In genomic region chr15:80461370-80462060, GRCh38 we compare ENCODE assay signal across 27 cellular contexts. TPM values are rescaled to one million over a fixed set of nuclear protein-coding genes. Genes with fewer than 3 reads are reported as not detected.
DNase-seq lines count a peak whose midpoint lies in the region; ATAC-seq, FAIRE-seq and TF ChIP-seq lines count a peak whose summit lies in the region.
"Had no signal": no experiment of that assay in that cellular context is flagged by ENCODE, and none has a peak within 500 bp of the region (broad histone marks: within the 10 kb centered on the region; RNA-seq: fewer than 3 reads in every experiment).

No MANE protein-coding gene starts in this region.

- no peaks in the 10 kb centered on the region for H3K79me2 ChIP-seq in HepG2 (ENCODE audit: insufficient read depth, low read length)
- H3K79me2 ChIP-seq in hepatocyte = no peaks in the 10 kb centered on the region

- ATAC-seq in right lobe of liver (peak in 3 of 4 donors; percentile 13 to 19 (median 14)), HepG2 (no peak), HG02759 (IDR thresholded peaks at IDR 0.05; ENCODE audit: unreplicated experiment) (no peak)
- ATAC-seq: A549; activated CD8-positive, alpha-beta T cell treated with anti-CD3 and anti-CD28 coated beads for 36 hours had no signal

- CTCF ChIA-PET in HepG2 (lab: Yijun Ruan, JAX; ENCODE audit: low intra/inter-chr PET ratio, low total read pairs) = no interaction called here

- DNase-seq in right lobe of liver = no peak
- no peak for DNase-seq in HepG2 (ENCODE audit: low spot score)
- DNase-seq in choroid plexus epithelial cell (ENCODE audit: low read depth) = peak; percentile 38
- peak; percentile 98 for DNase-seq in myocyte (ENCODE audit: low read depth)
- DNase-seq in small intestine = no peak
- no peak for DNase-seq in D341Med (ENCODE audit: low spot score)
- no peak for DNase-seq in hepatocyte (ENCODE audit: low spot score)
- DNase-seq: activated CD4-positive, CD25-positive, alpha-beta regulatory T cell; activated CD8-positive, alpha-beta T cell treated with anti-CD3 and anti-CD28 coated beads for 36 hours; activated naive CD4-positive, alpha-beta T cell treated with anti-CD3 and anti-CD28 coated beads for 36 hours; activated T-cell treated with anti-CD3 and anti-CD28 coated beads, Interleukin-2, amount 50 U/mL, for 1 hour; amygdala; erythroblast; HFFc6; MM.1S; NCI-H1694 treated with DMSO at 0.1 percent for 48 hours; NCI-H2227 treated with DMSO at 0.1 percent for 48 hours; spleen; stimulated activated CD4-positive, alpha-beta T cell treated with anti-CD3 and anti-CD28 coated beads, Interleukin-4, amount 100 ng/mL, for 24 hours; stomach; T-helper 9 cell had no signal

- H3K9ac ChIP-seq in HepG2 (ENCODE audit: insufficient read depth, low read depth, low read length) = no peak overlapping the region

- H3K27me3 ChIP-seq in right lobe of liver = no peaks in the 10 kb centered on the region
- H3K27me3 ChIP-seq in HepG2 (ENCODE audit: control insufficient read depth in 1 of 2, insufficient read depth in 2 of 2, low read length in 2 of 2) = no peaks in the 10 kb centered on the region
- peaks cover 0 to under 1% of the 10 kb centered on the region in 2 donors for H3K27me3 ChIP-seq in small intestine (ENCODE audit: control insufficient read depth in 2 of 2, insufficient read depth in 2 of 2, low read length in 2 of 2)
- no peaks in the 10 kb centered on the region for H3K27me3 ChIP-seq in hepatocyte

- in situ Hi-C loops in HepG2 (cut with HindIII; ENCODE audit: extremely low pct_ligation_motif_present, low pct_unique_long_range_greater_than_20kb) = loop anchor here (25.0 kb wide), 1 partner anchor 501 kb away; no protein-coding TSS in a partner anchor

- WGBS in right lobe of liver (ENCODE audit: insufficient coverage, low coverage, low lambda C conversion rate, missing lambda C conversion rate) = 63% methylated on average over 7 of the region's 14 CpGs
- 83% methylated on average over 10 of the region's 14 CpGs for WGBS in HepG2 (ENCODE audit: low lambda C conversion rate)
- 74 to 82% (median 76%) methylated on average over 14 of the region's 14 CpGs for WGBS in small intestine, 3 donors
- WGBS in hepatocyte (ENCODE audit: low lambda C conversion rate, missing lambda C conversion rate) = 91% methylated on average over 12 of the region's 14 CpGs

- H3K36me3 ChIP-seq in right lobe of liver (no peaks in the 10 kb centered on the region), HepG2 (replicated peaks in 1 of 2; ENCODE audit: control insufficient read depth in 1 of 2, insufficient read depth in 2 of 2, low read length in 2 of 2) (no peaks in the 10 kb centered on the region), small intestine (ENCODE audit: control insufficient read depth in 2 of 2, insufficient read depth in 2 of 2, low read length in 2 of 2) (no peaks in the 10 kb centered on the region), hepatocyte (replicated peaks; ENCODE audit: insufficient read depth, low read depth) (no peaks in the 10 kb centered on the region)
- H3K36me3 ChIP-seq: spleen, stomach had no signal

- intact Hi-C loops in right lobe of liver (cut with DNase I) = loop anchor here in 1 of 2 donors (10.0 kb wide), 1 partner anchor 323 kb away; no protein-coding TSS in a partner anchor
- intact Hi-C loops in HepG2 (cut with micrococcal nuclease; ENCODE audit: unreplicated experiment) = no loop called here

- H4K20me1 ChIP-seq in HepG2 (ENCODE audit: insufficient read depth, low read length) = no peaks in the 10 kb centered on the region
- no peaks in the 10 kb centered on the region for H4K20me1 ChIP-seq in hepatocyte (ENCODE audit: insufficient read depth, poor library complexity, severe bottlenecking)

- no peak overlapping the region for H3K4me3 ChIP-seq in right lobe of liver
- H3K4me3 ChIP-seq in HepG2 (replicated peaks in 1 of 3; ENCODE audit: insufficient read depth in 1 of 3, low read depth in 2 of 3, low read length in 3 of 3) = no peak overlapping the region
- no peak overlapping the region for H3K4me3 ChIP-seq in choroid plexus epithelial cell (ENCODE audit: low read depth, low read length)
- no peak overlapping the region for H3K4me3 ChIP-seq in small intestine (ENCODE audit: low read depth in 1 of 2, low read length in 2 of 2)
- H3K4me3 ChIP-seq in hepatocyte = no peak overlapping the region
- H3K4me3 ChIP-seq: A549, SK-N-MC, spleen, stomach had no signal

- FAIRE-seq in HepG2 (lab: Jason Lieb, UNC) (no peak), small intestine (lab: Jason Lieb, UNC) (no peak)
- FAIRE-seq: A549 had no signal

- no peak overlapping the region for H2AFZ ChIP-seq in HepG2 (ENCODE audit: low read length)
- no peak overlapping the region for H2AFZ ChIP-seq in hepatocyte

- TF ChIP-seq EP300 in HepG2 (IDR thresholded peaks at IDR 0.05; ENCODE audit: low read depth in 2 of 2, low read length in 2 of 2) (no peak), HepG2 (CRISPR knock-in tag; IDR thresholded peaks at IDR 0.05; ENCODE audit: borderline replicate concordance) (no peak)

- TF ChIP-seq CTCF in right lobe of liver (IDR thresholded peaks at IDR 0.05) = no peak
- TF ChIP-seq CTCF in HepG2 (CRISPR knock-in tag; IDR thresholded peaks at IDR 0.05) = no peak
- no peak for TF ChIP-seq CTCF in choroid plexus epithelial cell (conservative IDR thresholded peaks at IDR 0.05; ENCODE audit: low read depth, low read length)
- TF ChIP-seq CTCF in hepatocyte (IDR thresholded peaks at IDR 0.05; ENCODE audit: poor library complexity) = no peak

- no TSS peak for BruUV-seq in HepG2 (replicated peaks; lab: Mats Ljungman, UMichigan)

- H3K9me2 ChIP-seq in hepatocyte (replicated peaks; ENCODE audit: insufficient read depth) = no peaks in the 10 kb centered on the region

- POLR2A ChIA-PET in HepG2 (lab: Yijun Ruan, JAX) = no interaction called here

- no peaks in the 10 kb centered on the region for H3K4me1 ChIP-seq in right lobe of liver
- peaks cover 53% of the 10 kb centered on the region for H3K4me1 ChIP-seq in HepG2 (ENCODE audit: insufficient read depth, low read length)
- no peaks in the 10 kb centered on the region for H3K4me1 ChIP-seq in small intestine (ENCODE audit: control insufficient read depth in 2 of 2, insufficient read depth in 1 of 2, low read depth in 1 of 2, low read length in 1 of 2)
- peaks cover 11% of the 10 kb centered on the region for H3K4me1 ChIP-seq in hepatocyte (ENCODE audit: insufficient read depth)
- H3K4me1 ChIP-seq: stomach had no signal

- H3K27ac ChIP-seq in right lobe of liver (no peak overlapping the region), HepG2 (ENCODE audit: extremely low read length, insufficient read depth, low read length) (no peak overlapping the region), small intestine (ENCODE audit: low read depth in 1 of 2, low read length in 1 of 2) (no peak overlapping the region), hepatocyte (no peak overlapping the region)
- H3K27ac ChIP-seq: A549, C4-2B, HL-60, SK-N-MC, spleen, stomach had no signal

- H3K4me2 ChIP-seq in HepG2 (ENCODE audit: low read depth, low read length) (no peak overlapping the region), hepatocyte (no peak overlapping the region)
- H3K4me2 ChIP-seq: A549 had no signal

- H3K9me3 ChIP-seq in right lobe of liver (no peaks in the 10 kb centered on the region), HepG2 (ENCODE audit: low read length) (no peaks in the 10 kb centered on the region), small intestine (ENCODE audit: control insufficient read depth, low read depth) (no peaks in the 10 kb centered on the region), hepatocyte (ENCODE audit: low read depth) (no peaks in the 10 kb centered on the region)
- H3K9me3 ChIP-seq: A549, spleen, stomach had no signal

- TF ChIP-seq POLR2A in right lobe of liver (IDR thresholded peaks at IDR 0.05) = no peak
- no peak for TF ChIP-seq POLR2A in HepG2 (IDR thresholded peaks at IDR 0.05; ENCODE audit: insufficient read depth in 1 of 2, low read depth in 2 of 2, low read length in 2 of 2)

- no peak for TF ChIP-seq RAD21 in HepG2 (CRISPR knock-in tag; IDR thresholded peaks at IDR 0.05)

TF ChIP-seq in HepG2, 621 proteins besides CTCF, POLR2A, EP300 and RAD21:
- no peak for TF ChIP-seq IKZF1 (IDR thresholded peaks at IDR 0.05)
- TF ChIP-seq MEF2D (CRISPR knock-in tag; IDR thresholded peaks at IDR 0.05) = no peak
- TF ChIP-seq ZNF883 (CRISPR knock-in tag; IDR thresholded peaks at IDR 0.05; ENCODE audit: not compliant biosample characterization) = no peak
- no peak for TF ChIP-seq ZMYM2 (CRISPR knock-in tag; IDR thresholded peaks at IDR 0.05)

RNA-seq across cellular contexts. Expression of gene ARNT2, which starts 57.3 kb away (rescaled TPM):
- total RNA-seq in right lobe of liver = 1 to 10 TPM in 1 of 6 experiments, under 1 TPM in 5; 0.12 to 1.3 (median 0.46) TPM
- total RNA-seq in HepG2 (2016; rRNA removed; fragmentation: Illumina TruSeq; extraction: Trizol) = 0.69 and 1.1 TPM in 2 replicates
- total RNA-seq in HepG2 (2016; cell fraction: cytosol; rRNA removed; fragmentation: Illumina TruSeq; extraction: Trizol; ENCODE audit: low read depth) = 0.91 and 1.6 TPM in 2 replicates
- 1.0 and 1.2 TPM in 2 replicates for total RNA-seq in HepG2 (2016; cell fraction: insoluble cytoplasmic fraction; rRNA removed; fragmentation: Illumina TruSeq; extraction: Trizol)
- 0.93 and 1.0 TPM in 2 replicates for total RNA-seq in HepG2 (2016; cell fraction: membrane; rRNA removed; fragmentation: Illumina TruSeq; extraction: Trizol)
- 0.56 and 1.1 TPM in 2 replicates for total RNA-seq in HepG2 (2016; cell fraction: nucleus; rRNA removed; fragmentation: Illumina TruSeq; extraction: Trizol)
- 1.3 and 1.7 TPM in 2 replicates for polyA plus RNA-seq in HepG2 (2011; rRNA removed)
- 0.94 and 1.1 TPM in 2 replicates for polyA plus RNA-seq in HepG2 (2011; cell fraction: cytosol; rRNA removed)
- 1.3 and 1.4 TPM in 2 replicates for polyA plus RNA-seq in HepG2 (2011; cell fraction: nucleus; rRNA removed)
- polyA plus RNA-seq in HepG2 (2012) = 1.2 TPM in 2 replicates
- 0.83 and 1.2 TPM in 2 replicates for polyA plus RNA-seq in HepG2 (2016; cell fraction: cytosol; fragmentation: Illumina TruSeq; extraction: Trizol; ENCODE audit: low read depth)
- polyA plus RNA-seq in HepG2 (2016; cell fraction: insoluble cytoplasmic fraction; fragmentation: Illumina TruSeq; extraction: Trizol; ENCODE audit: low read depth) = 0.79 and 1.2 TPM in 2 replicates
- 0.91 and 0.98 TPM in 2 replicates for polyA plus RNA-seq in HepG2 (2016; cell fraction: membrane; fragmentation: Illumina TruSeq; extraction: Trizol; ENCODE audit: low read depth)
- 0.83 and 1.7 TPM in 2 replicates for polyA plus RNA-seq in HepG2 (2016; cell fraction: nucleus; fragmentation: Illumina TruSeq; extraction: Trizol; ENCODE audit: insufficient read depth, low read depth)
- polyA minus RNA-seq in HepG2 (2011; rRNA and poly(A)+ RNA removed; ENCODE audit: low replicate concordance) = 2.0 and 2.2 TPM in 2 replicates
- polyA minus RNA-seq in HepG2 (2011; cell fraction: cytosol; rRNA and poly(A)+ RNA removed) = 0.97 and 1.1 TPM in 2 replicates
- polyA minus RNA-seq in HepG2 (2011; cell fraction: nucleus; rRNA and poly(A)+ RNA removed) = 1.3 and 2.6 TPM in 2 replicates
- total RNA-seq in myocyte = 26.3 and 26.6 TPM in 2 replicates
- 161 TPM for polyA plus RNA-seq in myocyte (2012)
- 1 to 10 TPM in 2 of 3 donors, under 1 TPM in 1; 0.45 to 3.0 (median 1.9) TPM for polyA plus RNA-seq in small intestine
- total RNA-seq in hepatocyte = 4.6 and 5.3 TPM in 2 replicates
- polyA plus RNA-seq in hepatocyte = 3.9 and 4.7 TPM in 2 replicates
- total RNA-seq: G401 had no signal

Comparison
In these comparisons a context has a peak if more than half of its experiments do, and no peak if none do; other contexts are left out.
1. ATAC-seq: peak in right lobe of liver (3 of 4); none in HepG2 (single experiment) and HG02759 (single experiment).
2. DNase-seq: peak in choroid plexus epithelial cell (single experiment) and myocyte (single experiment); none in right lobe of liver (0 of 3), HepG2 (single experiment), small intestine (single experiment), D341Med (single experiment) and hepatocyte (single experiment).